ENCODE assay signal across 26 cellular contexts in the genomic region with DNA sequence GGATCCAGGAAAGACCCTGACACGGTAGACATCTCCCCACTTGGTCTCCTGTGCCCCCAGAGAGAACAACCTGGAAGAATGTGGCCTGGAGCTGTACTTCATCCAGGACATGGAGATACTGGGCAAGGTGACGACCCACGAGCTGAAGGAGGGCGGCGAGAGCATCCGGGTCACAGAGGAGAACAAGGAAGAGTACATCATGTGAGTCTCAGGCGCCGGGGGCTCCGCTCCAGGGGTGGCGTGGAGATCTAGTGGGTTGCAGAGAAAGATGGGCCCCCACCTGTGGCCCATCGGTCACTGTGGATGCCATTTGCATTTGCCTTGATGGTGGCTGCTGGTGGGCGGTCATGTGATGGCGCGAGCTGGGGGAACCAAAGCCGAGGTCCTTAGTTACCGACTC. TPM values are rescaled to one million over a fixed set of nuclear protein-coding genes. Genes with fewer than 3 reads are reported as not detected.
"Had no signal": no experiment of that assay in that cellular context is flagged by ENCODE, and none has a peak within 500 bp of the region (broad histone marks: within the 10 kb centered on the region; RNA-seq: fewer than 3 reads in every experiment).

No MANE protein-coding gene starts in this region.

- H3K27me3 ChIP-seq: esophagus squamous epithelium, pancreas, testis, upper lobe of left lung, vagina had no signal

- H3K27ac ChIP-seq: epithelial cell of prostate, esophagus squamous epithelium, pancreas, prostate gland, testis, upper lobe of left lung, vagina had no signal

- H3K4me3 ChIP-seq: esophagus squamous epithelium, pancreas, prostate gland, testis, upper lobe of left lung, vagina had no signal

- H3K9me3 ChIP-seq: esophagus squamous epithelium, pancreas, prostate gland, testis, upper lobe of left lung, vagina had no signal

- FAIRE-seq: endometrium, islet of Langerhans, pancreas had no signal

- DNase-seq: activated CD4-positive, alpha-beta memory T cell treated with anti-CD3 and anti-CD28 coated beads, Interleukin-2, amount 10 ng/mL, durations not matched to agents 7 days and 5 days; activated CD4-positive, alpha-beta T cell treated with anti-CD3 and anti-CD28 coated beads, Interleukin-2, amount 10 ng/mL, durations not matched to agents 24 days and 14 days; activated CD4-positive, CD25-positive, alpha-beta regulatory T cell treated with anti-CD3 and anti-CD28 coated beads, Interleukin-2, amount 50 U/mL, for 72 hours; activated CD8-positive, alpha-beta memory T cell treated with anti-CD3 and anti-CD28 coated beads, Interleukin-2, amount 50 U/mL, for 48 hours; activated gamma-delta T cell; activated naive CD4-positive, alpha-beta T cell treated with anti-CD3 and anti-CD28 coated beads, Interleukin-2, amount 10 ng/mL, durations not matched to agents 7 days and 5 days; activated naive CD8-positive, alpha-beta T cell treated with anti-CD3 and anti-CD28 coated beads, Interleukin-2, amount 10 ng/mL, durations not matched to agents 7 days and 5 days; activated T-cell treated with anti-CD3 and anti-CD28 coated beads, Interleukin-2, amount 50 U/mL, for 24 hours; central memory CD4-positive, alpha-beta T cell; dermis blood vessel endothelial cell; effector CD8-positive, alpha-beta T cell; esophagus squamous epithelium; foreskin melanocyte; left ventricle myocardium superior; pancreas; retina; stimulated activated naive CD4-positive, alpha-beta T cell treated with Interleukin-2 at 50 U/mL for 16 hours; T-helper 17 cell had no signal

- H3K4me1 ChIP-seq: esophagus squamous epithelium, pancreas, prostate gland, testis, upper lobe of left lung had no signal

RNA-seq across cellular contexts. Expression of gene CLEC18A, which starts 14.9 kb away (rescaled TPM):
- total RNA-seq: lung microvascular endothelial cell had no signal
